ENCODE assay signal across 1 cellular context in the genomic region with DNA sequence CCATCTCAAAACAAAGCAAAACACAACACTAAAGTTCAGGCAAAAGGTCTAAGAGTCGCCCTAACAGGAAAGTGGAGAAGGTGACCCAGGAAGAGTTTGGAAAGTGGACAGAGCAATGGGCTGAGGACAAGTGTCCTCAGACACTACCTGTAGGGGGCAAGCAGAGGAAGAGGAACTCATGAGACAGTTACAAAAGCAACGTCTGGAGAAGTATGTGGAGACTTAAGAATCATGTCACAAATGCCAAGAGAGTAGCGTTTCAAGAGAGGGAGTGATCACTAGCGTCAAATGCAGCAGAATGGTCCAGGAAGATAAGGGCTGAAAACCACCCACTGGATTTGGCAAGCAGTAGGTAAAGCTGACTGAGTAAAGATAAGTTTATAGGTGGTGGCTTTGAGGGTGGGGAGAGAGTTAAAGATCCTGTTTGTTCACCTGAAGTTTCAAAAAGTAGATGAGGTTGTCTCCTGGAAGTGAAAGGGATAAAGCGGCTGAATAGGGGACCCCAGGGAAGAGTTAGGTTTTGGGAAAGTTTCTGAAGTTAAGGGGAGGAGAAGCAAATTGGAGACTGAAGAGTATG.
A peak's percentile ranks its signal among the peaks of the same experiment; 100 is the strongest.
TF ChIP-seq lines count a peak whose summit lies in the region.

No MANE protein-coding gene starts in this region.

TF ChIP-seq in K562, 482 proteins besides CTCF, POLR2A, EP300 and RAD21 (continued from another document and continues in another):
- TF ChIP-seq E2F1 (CRISPR knock-in tag; IDR thresholded peaks at IDR 0.05) (no peak), CBX5 (IDR thresholded peaks at IDR 0.05; ENCODE audit: borderline replicate concordance, low read depth) (no peak), ADNP (tag; IDR thresholded peaks at IDR 0.05) (no peak; the same call in 1 of the 2 replicates), ARNT (IDR thresholded peaks at IDR 0.05) (peak; percentile 97 to 98), SUPT5H (IDR thresholded peaks at IDR 0.05) (peak; percentile 50; the same call in 1 of the 2 replicates), ZNF740 (CRISPR knock-in tag; IDR thresholded peaks at IDR 0.05) (0 out of 2 replicates have a peak, but pooled peaks have one; percentile 35), ZNF740 (tag; IDR thresholded peaks at IDR 0.05) (no peak), MXI1 (IDR thresholded peaks at IDR 0.05; ENCODE audit: low read depth, low read length) (peak; percentile 70; the same call in 1 of the 2 replicates), MAFF (IDR thresholded peaks at IDR 0.05; ENCODE audit: low read length) (0 out of 2 replicates have a peak, but pooled peaks have one; percentile 3), NRF1 (conservative IDR thresholded peaks at IDR 0.05 in 1 of 2, IDR thresholded peaks at IDR 0.05 in 1 of 2) (0 out of 4 replicates have a peak, but pooled peaks of 1 of the 2 experiments have one; percentile 16), CC2D1A (IDR thresholded peaks at IDR 0.05) (peak; percentile 97; the same call in 1 of the 2 replicates), STAG1 (CRISPR knock-in tag; IDR thresholded peaks at IDR 0.05; ENCODE audit: borderline replicate concordance) (no peak), ZNF408 (CRISPR knock-in tag; IDR thresholded peaks at IDR 0.05; ENCODE audit: low read depth) (no peak), ZBTB8A (IDR thresholded peaks at IDR 0.05; ENCODE audit: partially characterized antibody) (no peak), ATF4 (CRISPR knock-in tag; IDR thresholded peaks at IDR 0.05) (no peak), HDAC2 (IDR thresholded peaks at IDR 0.05) (peak; percentile 99), HOXB6 (CRISPR knock-in tag; IDR thresholded peaks at IDR 0.05; ENCODE audit: borderline replicate concordance) (no peak), NBN (IDR thresholded peaks at IDR 0.05; ENCODE audit: low read depth) (peak; percentile 98), RHOXF2B (CRISPR knock-in tag; conservative IDR thresholded peaks at IDR 0.05) (no peak), TARDBP (IDR thresholded peaks at IDR 0.05) (no peak; the same call in 1 of the 2 replicates), MED1 (CRISPR knock-in tag; IDR thresholded peaks at IDR 0.05; ENCODE audit: borderline replicate concordance) (no peak), ETV6 (IDR thresholded peaks at IDR 0.05; ENCODE audit: borderline replicate concordance in 1 of 2, low read depth in 2 of 2, low read length in 1 of 2) (peak in 1 of 2 experiments; percentile 80; a peak in 1 of 4 replicates), ETV6 (CRISPR knock-in tag; IDR thresholded peaks at IDR 0.05; ENCODE audit: borderline replicate concordance) (no peak), ZNF121 (CRISPR knock-in tag; conservative IDR thresholded peaks at IDR 0.05) (no peak), JUN (IDR thresholded peaks at IDR 0.05; ENCODE audit: borderline replicate concordance, low read depth, low read length) (no peak), JUN (CRISPR knock-in tag; IDR thresholded peaks at IDR 0.05; ENCODE audit: borderline replicate concordance) (peak; percentile 21; the same call in 1 of the 2 replicates), FOXA3 (CRISPR knock-in tag; conservative IDR thresholded peaks at IDR 0.05 in 1 of 2, IDR thresholded peaks at IDR 0.05 in 1 of 2) (peak; percentile 39 to 80; a peak in 3 of 4 replicates), MTA1 (IDR thresholded peaks at IDR 0.05; ENCODE audit: borderline replicate concordance) (peak; percentile 90), SP2 (IDR thresholded peaks at IDR 0.05; ENCODE audit: extremely low read depth, low read depth, low read length, poor library complexity, severe bottlenecking) (no peak), CCNT2 (IDR thresholded peaks at IDR 0.05; ENCODE audit: borderline replicate concordance, extremely low read depth, insufficient read length, low read depth, low read length) (peak; percentile 72), ZSCAN32 (CRISPR knock-in tag; IDR thresholded peaks at IDR 0.05) (no peak), ZC3H8 (IDR thresholded peaks at IDR 0.05) (no peak), KAT7 (CRISPR knock-in tag; IDR thresholded peaks at IDR 0.05; ENCODE audit: borderline replicate concordance) (peak; percentile 59; the same call in 1 of the 2 replicates), ZNF695 (CRISPR knock-in tag; IDR thresholded peaks at IDR 0.05) (0 out of 2 replicates have a peak, but pooled peaks have one; percentile 33), ARID1B (IDR thresholded peaks at IDR 0.05) (peak; percentile 99), ARHGAP35 (IDR thresholded peaks at IDR 0.05; ENCODE audit: partially characterized antibody) (no peak), SMARCC2 (IDR thresholded peaks at IDR 0.05; ENCODE audit: low read depth) (peak; percentile 94), POU5F1 (IDR thresholded peaks at IDR 0.05; ENCODE audit: borderline replicate concordance, low read depth, low read length, partially characterized antibody) (no peak), SMARCB1 (IDR thresholded peaks at IDR 0.05; ENCODE audit: insufficient read length, low read depth) (no peak), VEZF1 (CRISPR knock-in tag; IDR thresholded peaks at IDR 0.05) (peak; percentile 67), EP400 (IDR thresholded peaks at IDR 0.05) (peak; percentile 76), ZNF347 (CRISPR knock-in tag; IDR thresholded peaks at IDR 0.05; ENCODE audit: low read depth) (no peak), ZNF586 (CRISPR knock-in tag; conservative IDR thresholded peaks at IDR 0.05) (no peak), SRSF1 (IDR thresholded peaks at IDR 0.05; ENCODE audit: low read depth, low read length) (no peak), ZNF444 (CRISPR knock-in tag; IDR thresholded peaks at IDR 0.05) (no peak), NEUROD1 (IDR thresholded peaks at IDR 0.05; ENCODE audit: borderline replicate concordance, low read depth, low read length, partially characterized antibody) (peak; percentile 87), PHB (CRISPR knock-in tag; IDR thresholded peaks at IDR 0.05) (no peak), TAF15 (IDR thresholded peaks at IDR 0.05; ENCODE audit: low read depth, low read length) (no peak), RERE (CRISPR knock-in tag; IDR thresholded peaks at IDR 0.05; ENCODE audit: borderline replicate concordance) (no peak), POLR2AphosphoS5 (IDR thresholded peaks at IDR 0.05; ENCODE audit: control insufficient read depth, insufficient read depth, low read depth, low read length) (peak; percentile 99)
- TF ChIP-seq, protein P1, sequence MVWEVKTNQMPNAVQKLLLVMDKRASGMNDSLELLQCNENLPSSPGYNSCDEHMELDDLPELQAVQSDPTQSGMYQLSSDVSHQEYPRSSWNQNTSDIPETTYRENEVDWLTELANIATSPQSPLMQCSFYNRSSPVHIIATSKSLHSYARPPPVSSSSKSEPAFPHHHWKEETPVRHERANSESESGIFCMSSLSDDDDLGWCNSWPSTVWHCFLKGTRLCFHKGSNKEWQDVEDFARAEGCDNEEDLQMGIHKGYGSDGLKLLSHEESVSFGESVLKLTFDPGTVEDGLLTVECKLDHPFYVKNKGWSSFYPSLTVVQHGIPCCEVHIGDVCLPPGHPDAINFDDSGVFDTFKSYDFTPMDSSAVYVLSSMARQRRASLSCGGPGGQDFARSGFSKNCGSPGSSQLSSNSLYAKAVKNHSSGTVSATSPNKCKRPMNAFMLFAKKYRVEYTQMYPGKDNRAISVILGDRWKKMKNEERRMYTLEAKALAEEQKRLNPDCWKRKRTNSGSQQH (CRISPR knock-in tag; IDR thresholded peaks at IDR 0.05), result peak; percentile 38
- TF ChIP-seq, protein P2, sequence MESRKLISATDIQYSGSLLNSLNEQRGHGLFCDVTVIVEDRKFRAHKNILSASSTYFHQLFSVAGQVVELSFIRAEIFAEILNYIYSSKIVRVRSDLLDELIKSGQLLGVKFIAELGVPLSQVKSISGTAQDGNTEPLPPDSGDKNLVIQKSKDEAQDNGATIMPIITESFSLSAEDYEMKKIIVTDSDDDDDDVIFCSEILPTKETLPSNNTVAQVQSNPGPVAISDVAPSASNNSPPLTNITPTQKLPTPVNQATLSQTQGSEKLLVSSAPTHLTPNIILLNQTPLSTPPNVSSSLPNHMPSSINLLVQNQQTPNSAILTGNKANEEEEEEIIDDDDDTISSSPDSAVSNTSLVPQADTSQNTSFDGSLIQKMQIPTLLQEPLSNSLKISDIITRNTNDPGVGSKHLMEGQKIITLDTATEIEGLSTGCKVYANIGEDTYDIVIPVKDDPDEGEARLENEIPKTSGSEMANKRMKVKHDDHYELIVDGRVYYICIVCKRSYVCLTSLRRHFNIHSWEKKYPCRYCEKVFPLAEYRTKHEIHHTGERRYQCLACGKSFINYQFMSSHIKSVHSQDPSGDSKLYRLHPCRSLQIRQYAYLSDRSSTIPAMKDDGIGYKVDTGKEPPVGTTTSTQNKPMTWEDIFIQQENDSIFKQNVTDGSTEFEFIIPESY (CRISPR knock-in tag; IDR thresholded peaks at IDR 0.05), result 0 out of 2 replicates have a peak, but pooled peaks have one; percentile 24
- TF ChIP-seq, protein P3, sequence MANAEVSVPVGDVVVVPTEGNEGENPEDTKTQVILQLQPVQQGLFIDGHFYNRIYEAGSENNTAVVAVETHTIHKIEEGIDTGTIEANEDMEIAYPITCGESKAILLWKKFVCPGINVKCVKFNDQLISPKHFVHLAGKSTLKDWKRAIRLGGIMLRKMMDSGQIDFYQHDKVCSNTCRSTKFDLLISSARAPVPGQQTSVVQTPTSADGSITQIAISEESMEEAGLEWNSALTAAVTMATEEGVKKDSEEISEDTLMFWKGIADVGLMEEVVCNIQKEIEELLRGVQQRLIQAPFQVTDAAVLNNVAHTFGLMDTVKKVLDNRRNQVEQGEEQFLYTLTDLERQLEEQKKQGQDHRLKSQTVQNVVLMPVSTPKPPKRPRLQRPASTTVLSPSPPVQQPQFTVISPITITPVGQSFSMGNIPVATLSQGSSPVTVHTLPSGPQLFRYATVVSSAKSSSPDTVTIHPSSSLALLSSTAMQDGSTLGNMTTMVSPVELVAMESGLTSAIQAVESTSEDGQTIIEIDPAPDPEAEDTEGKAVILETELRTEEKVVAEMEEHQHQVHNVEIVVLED (CRISPR knock-in tag; IDR thresholded peaks at IDR 0.05), result no peak
